16 cellular contexts compared by ENCODE assay signal in genomic region chr1:3011127-3011526, GRCh38. TPM values are rescaled to one million over a fixed set of nuclear protein-coding genes. Genes with fewer than 3 reads are reported as not detected.
A peak's percentile ranks its signal among the peaks of the same experiment; 100 is the strongest.
DNase-seq lines count a peak whose midpoint lies in the region; ATAC-seq and TF ChIP-seq lines count a peak whose summit lies in the region.
"Had no signal": no experiment of that assay in that cellular context is flagged by ENCODE, and none has a peak within 500 bp of the region (broad histone marks: within the 10 kb centered on the region; RNA-seq: fewer than 3 reads in every experiment).

No MANE protein-coding gene starts in this region.

- no peak overlapping the region for H3K4me3 ChIP-seq in left ventricle myocardium inferior
- H3K4me3 ChIP-seq: GM23248 had no signal

- H3K36me3 ChIP-seq in left ventricle myocardium inferior: no peaks in the 10 kb centered on the region

- TF ChIP-seq CTCF in left ventricle myocardium inferior (IDR thresholded peaks at IDR 0.05; ENCODE audit: borderline replicate concordance): no peak

- H3K27ac ChIP-seq in left ventricle myocardium inferior (replicated peaks): no peak overlapping the region
- peak overlapping the region; percentile 88 for H3K27ac ChIP-seq in substantia nigra (ENCODE audit: low read depth, low read length, poor library complexity, severe bottlenecking)
- H3K27ac ChIP-seq: 22Rv1, GM23248, HL-60 had no signal

- H3K27me3 ChIP-seq in left ventricle myocardium inferior (ENCODE audit: low read depth): peaks cover 74% of the 10 kb centered on the region

- H3K4me1 ChIP-seq in left ventricle myocardium inferior: no peaks in the 10 kb centered on the region
- H3K4me1 ChIP-seq: Caco-2 had no signal

- intact Hi-C loops in left ventricle myocardium inferior (cut with micrococcal nuclease): loop anchor here (5.0 kb wide), 1 partner anchor 411 kb away; no protein-coding TSS in a partner anchor
- intact Hi-C loops in left ventricle myocardium superior (cut with micrococcal nuclease): loop anchor here (10.0 kb wide), 1 partner anchor 414 kb away; no protein-coding TSS in a partner anchor

- no peak for ATAC-seq in left ventricle myocardium superior
- ATAC-seq: HCT116 had no signal

- peak; percentile 1 for DNase-seq in activated CD8-positive, alpha-beta memory T cell treated with anti-CD3 and anti-CD28 coated beads, Interleukin-2, amount 50 U/mL, for 4 hours
- DNase-seq in activated CD8-positive, alpha-beta memory T cell treated with anti-CD3 and anti-CD28 coated beads for 24 hours: no peak
- DNase-seq in left ventricle myocardium inferior (peak; percentile 2), left ventricle myocardium superior (no peak), mesenteric fat pad (ENCODE audit: low spot score) (peak; percentile 77), substantia nigra (lab: John Stamatoyannopoulos, UW) (no peak), GM19240 (ENCODE audit: insufficient read length, low spot score) (no peak), NCI-H2029 (lab: John Stamatoyannopoulos, UW) (no peak)
- DNase-seq: Caco-2; CD8-positive, alpha-beta memory T cell; GM23248 had no signal

- peaks cover 26% of the 10 kb centered on the region for H3K9me3 ChIP-seq in left ventricle myocardium inferior (replicated peaks)

RNA-seq across cellular contexts. Expression of gene ACTRT2, which starts 10.1 kb away (rescaled TPM):
- total RNA-seq in left ventricle myocardium inferior: not detected
- not detected for total RNA-seq in left ventricle myocardium superior
- not detected for total RNA-seq in mesenteric fat pad
- total RNA-seq: A673; Caco-2; CD8-positive, alpha-beta memory T cell; Daoy; GM23248 had no signal

RNA-seq across cellular contexts. Expression of gene PRDM16, which starts 57.9 kb away (rescaled TPM):
- total RNA-seq in left ventricle myocardium inferior (16.6 TPM), left ventricle myocardium superior (17.7 TPM), mesenteric fat pad (3.9 TPM)
- total RNA-seq: CD8-positive, alpha-beta memory T cell; GM23248 had no signal

Comparison
In these comparisons a context has a peak if more than half of its experiments do, and no peak if none do; other contexts are left out.
1. DNase-seq: peak in activated CD8-positive, alpha-beta memory T cell treated with anti-CD3 and anti-CD28 coated beads, Interleukin-2, amount 50 U/mL, for 4 hours (single experiment), left ventricle myocardium inferior (single experiment) and mesenteric fat pad (single experiment); none in activated CD8-positive, alpha-beta memory T cell treated with anti-CD3 and anti-CD28 coated beads for 24 hours (single experiment), left ventricle myocardium superior (single experiment), substantia nigra (0 of 49), GM19240 (single experiment) and NCI-H2029 (single experiment).